Comparison of ENCODE assay signal across 8 cellular contexts in the genomic region with DNA sequence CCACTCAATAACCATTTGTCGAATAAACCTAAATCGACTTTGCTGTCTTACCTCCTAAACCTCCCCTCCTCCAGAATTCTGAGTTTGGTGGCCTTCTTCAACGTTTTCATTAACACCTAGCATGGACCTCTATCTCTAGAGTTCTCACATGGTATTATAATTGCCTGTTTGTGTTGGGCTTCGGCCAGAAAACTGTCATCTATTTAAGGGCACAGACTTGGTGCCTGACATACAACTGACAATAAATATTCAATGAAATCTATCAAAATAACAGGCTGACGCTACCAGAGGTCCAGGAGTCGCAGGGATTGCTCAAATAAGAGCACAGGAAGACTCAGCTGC. TPM values are rescaled to one million over a fixed set of nuclear protein-coding genes. Genes with fewer than 3 reads are reported as not detected.
A peak's percentile ranks its signal among the peaks of the same experiment; 100 is the strongest.
DNase-seq lines count a peak whose midpoint lies in the region; ATAC-seq, FAIRE-seq and TF ChIP-seq lines count a peak whose summit lies in the region.

No MANE protein-coding gene starts in this region.

- H3K9ac ChIP-seq in endodermal cell (ENCODE audit: extremely low read depth, low read length, poor library complexity, severe bottlenecking): peak overlapping the region; percentile 61

- H3K27me3 Mint-ChIP-seq in CD14-positive monocyte (ENCODE audit: low read depth in 3 of 3) (peaks cover 1 to 5% (median 2%) of the 10 kb centered on the region in 3 donors), endodermal cell (ENCODE audit: insufficient read depth) (no peaks in the 10 kb centered on the region)

- peak overlapping the region; percentile 93 for H3K4me3 ChIP-seq in endodermal cell (ENCODE audit: low read length)
- peak overlapping the region; percentile 88 for H3K4me3 ChIP-seq in neuron (ENCODE audit: low read length)

- no peak for DNase-seq in CD14-positive monocyte (ENCODE audit: low spot score)
- DNase-seq in NCI-H1105 treated with DMSO at 0.1 percent for 48 hours (lab: John Stamatoyannopoulos, UW): peak; percentile 57
- DNase-seq in endodermal cell: no peak
- DNase-seq in frontal cortex (ENCODE audit: low spot score in 2 of 2): no peak
- DNase-seq in kidney glomerular epithelial cell (lab: John Stamatoyannopoulos, UW): no peak
- no peak for DNase-seq in GF-D8 (lab: John Stamatoyannopoulos, UW)

- WGBS in endodermal cell (ENCODE audit: insufficient coverage in 1 of 2, insufficient read length in 1 of 2), 2 experiments: 14 to 27% methylated on average over 5 to 6 of the region's 6 CpGs

- H3K36me3 ChIP-seq in endodermal cell (ENCODE audit: control insufficient read depth, insufficient read depth, low read length) (no peaks in the 10 kb centered on the region), neuron (ENCODE audit: insufficient read depth, low read length) (no peaks in the 10 kb centered on the region)

- H2AFZ ChIP-seq in neuron (ENCODE audit: low read depth, low read length): peak overlapping the region; percentile 71

- TF ChIP-seq CTCF in CD14-positive monocyte (IDR thresholded peaks at IDR 0.05) (no peak), endodermal cell (conservative IDR thresholded peaks at IDR 0.05) (no peak)

- H3K27me3 ChIP-seq in endodermal cell (ENCODE audit: control insufficient read depth, insufficient read depth, low read length, poor library complexity, severe bottlenecking) (no peaks in the 10 kb centered on the region), neuron (ENCODE audit: insufficient read depth, low read length) (no peaks in the 10 kb centered on the region)

- H3K27ac ChIP-seq in endodermal cell (ENCODE audit: low read depth, low read length): peak overlapping the region; percentile 51

- intact Hi-C loops in CD14-positive monocyte (cut with micrococcal nuclease): loop anchor here in 1 of 2 donors (5.0 kb wide), 1 partner anchor 932 kb away; a partner anchor contains a TSS

- H3K4me1 ChIP-seq in endodermal cell (ENCODE audit: control insufficient read depth, insufficient read depth, low read length): peaks cover 8% of the 10 kb centered on the region
- peaks cover 19% of the 10 kb centered on the region for H3K4me1 ChIP-seq in neuron (ENCODE audit: insufficient read depth, low read length)

- H3K9me3 Mint-ChIP-seq in CD14-positive monocyte: no peaks in the 10 kb centered on the region
- H3K9me3 Mint-ChIP-seq in endodermal cell: no peaks in the 10 kb centered on the region

- no peak for FAIRE-seq in frontal cortex (lab: Jason Lieb, UNC)

- H3K27ac Mint-ChIP-seq in CD14-positive monocyte (peak overlapping the region; percentile 93 to 99 (median 97)), endodermal cell (peak overlapping the region; percentile 97)

- H3K36me3 Mint-ChIP-seq in CD14-positive monocyte (peaks cover 8 to 11% of the 10 kb centered on the region in 2 donors), endodermal cell (ENCODE audit: low read depth) (no peaks in the 10 kb centered on the region)

- no peaks in the 10 kb centered on the region for H3K9me3 ChIP-seq in endodermal cell (ENCODE audit: control insufficient read depth, low read length)
- H3K9me3 ChIP-seq in neuron (ENCODE audit: low read length): no peaks in the 10 kb centered on the region

- peak; percentile 8 for ATAC-seq in GM21447 (IDR thresholded peaks at IDR 0.05; ENCODE audit: unreplicated experiment)

- H3K4me1 Mint-ChIP-seq in CD14-positive monocyte: peaks cover 25% of the 10 kb centered on the region
- peaks cover 12% of the 10 kb centered on the region for H3K4me1 Mint-ChIP-seq in endodermal cell

- H3K4me3 Mint-ChIP-seq in CD14-positive monocyte (peak overlapping the region; percentile 92 to 94), endodermal cell (peak overlapping the region; percentile 95)

RNA-seq across cellular contexts. Expression of a gene that starts 0.7 kb away (rescaled TPM):
- 1 to 10 TPM in 1 of 2 donors, under 1 TPM in 1; 0.83 to 1.8 TPM for polyA plus RNA-seq in CD14-positive monocyte
- total RNA-seq in endodermal cell (1 to 10 TPM; 7.6 to 9.3 TPM), frontal cortex (16.7 TPM)
- polyA plus RNA-seq in endodermal cell (2013, experiment 1 of 2): 4.9 TPM
- 5.8 TPM for polyA plus RNA-seq in endodermal cell (2013, experiment 2 of 2)

RNA-seq across cellular contexts. Expression of a gene that starts 26.1 kb away (rescaled TPM):
- polyA plus RNA-seq in CD14-positive monocyte: not detected
- under 1 TPM; 0.46 to 0.60 TPM for total RNA-seq in endodermal cell
- 0.75 TPM for polyA plus RNA-seq in endodermal cell (2013, experiment 1 of 2)
- 0.37 TPM for polyA plus RNA-seq in endodermal cell (2013, experiment 2 of 2)
- 118 TPM for total RNA-seq in frontal cortex

Comparison
In these comparisons a context has a peak if more than half of its experiments do, and no peak if none do; other contexts are left out.
1. RNA of a gene that starts 26.1 kb away (total RNA-seq): 118 TPM in frontal cortex (single experiment); 0.46 to 0.60 TPM in endodermal cell; every median in the first group is over 10 times any median in the second.